Comparison of ENCODE assay signal across 10 cellular contexts in the genomic region with DNA sequence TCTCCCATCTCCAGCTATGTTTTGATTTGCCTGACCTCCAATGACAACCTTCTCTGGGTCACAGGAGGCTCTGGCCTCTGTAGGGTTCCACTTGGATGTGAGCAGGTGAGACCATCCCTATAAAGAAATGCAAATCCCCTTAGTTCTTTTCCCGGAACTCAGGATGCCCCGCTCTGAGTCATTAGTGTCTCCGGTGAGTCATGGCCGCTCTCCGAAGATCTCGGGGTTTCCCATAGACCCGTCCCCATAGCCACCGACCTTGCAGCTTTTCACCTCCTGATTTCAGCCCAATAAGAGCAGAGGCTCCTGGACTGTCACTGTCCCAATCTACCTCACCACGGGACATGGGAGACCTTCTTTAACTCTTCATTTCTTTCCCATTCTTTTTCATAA.
DNase-seq lines count a peak whose midpoint lies in the region; ATAC-seq and TF ChIP-seq lines count a peak whose summit lies in the region.
"Had no signal": no experiment of that assay in that cellular context is flagged by ENCODE, and none has a peak within 500 bp of the region (broad histone marks: within the 10 kb centered on the region; RNA-seq: fewer than 3 reads in every experiment).

No MANE protein-coding gene starts in this region.

- CTCF ChIA-PET in WTC11 (lab: Charles Lee): no interaction called here

- H3K36me3 Mint-ChIP-seq in WTC11 (peaks cover 34% of the 10 kb centered on the region), progenitor cell of endocrine pancreas (ENCODE audit: insufficient read depth) (peaks cover 8% of the 10 kb centered on the region)

- H3K27me3 Mint-ChIP-seq in WTC11 (ENCODE audit: low read depth) (no peaks in the 10 kb centered on the region), progenitor cell of endocrine pancreas (no peaks in the 10 kb centered on the region)

- H3K27ac Mint-ChIP-seq in WTC11 (peak overlapping the region; percentile 5; the same call in 1 of the 2 replicates), progenitor cell of endocrine pancreas (no peak overlapping the region)
- H3K27ac Mint-ChIP-seq: CD4-positive, alpha-beta T cell had no signal

- H3K4me1 Mint-ChIP-seq in WTC11 (peaks cover 21% of the 10 kb centered on the region), progenitor cell of endocrine pancreas (ENCODE audit: low read depth) (peaks cover 4% of the 10 kb centered on the region)

- no peak for TF ChIP-seq CTCF in WTC11 (IDR thresholded peaks at IDR 0.05)
- no peak for TF ChIP-seq CTCF in progenitor cell of endocrine pancreas (IDR thresholded peaks at IDR 0.05; ENCODE audit: unreplicated experiment)

- H3K4me3 Mint-ChIP-seq in WTC11 (no peak overlapping the region), progenitor cell of endocrine pancreas (ENCODE audit: low read depth) (no peak overlapping the region)
- H3K4me3 Mint-ChIP-seq: CD4-positive, alpha-beta T cell had no signal

- H3K9me3 Mint-ChIP-seq in WTC11: no peaks in the 10 kb centered on the region
- H3K9me3 Mint-ChIP-seq in progenitor cell of endocrine pancreas (ENCODE audit: low read depth): no peaks in the 10 kb centered on the region
- H3K9me3 Mint-ChIP-seq: CD4-positive, alpha-beta T cell had no signal

- DNase-seq in Caki2 (ENCODE audit: low read depth) (peak; percentile 37), WTC11 (ENCODE audit: low spot score) (no peak), left lobe of liver (ENCODE audit: low spot score) (no peak), SIG-M5 treated with dmso at 0.1 percent for 504 hours (lab: John Stamatoyannopoulos, UW; ENCODE audit: unreplicated experiment) (no peak), progenitor cell of endocrine pancreas (ENCODE audit: low spot score, unreplicated experiment) (no peak), NCI-H748 treated with DMSO at 0.1 percent for 48 hours (lab: John Stamatoyannopoulos, UW) (no peak)
- DNase-seq: CD4-positive, alpha-beta T cell; central memory CD4-positive, alpha-beta T cell had no signal

- ATAC-seq in GM21786 (IDR thresholded peaks at IDR 0.05; ENCODE audit: unreplicated experiment): peak; percentile 69
- no peak for ATAC-seq in WTC11
- peak; percentile 3 for ATAC-seq in left lobe of liver
- ATAC-seq in GM21737 (IDR thresholded peaks at IDR 0.05; ENCODE audit: unreplicated experiment): no peak

- POLR2A ChIA-PET in WTC11 (lab: Charles Lee): no interaction called here

- in situ Hi-C loops in Caki2 (cut with HindIII; ENCODE audit: low pct_unique_long_range_greater_than_20kb, low sequenced_read_pairs): no loop called here

TF ChIP-seq in WTC11, 78 proteins besides CTCF, POLR2A, EP300 and RAD21 (continues in another document):
- TF ChIP-seq JUN (CRISPR knock-in tag; IDR thresholded peaks at IDR 0.05): no peak
- TF ChIP-seq, protein P1, sequence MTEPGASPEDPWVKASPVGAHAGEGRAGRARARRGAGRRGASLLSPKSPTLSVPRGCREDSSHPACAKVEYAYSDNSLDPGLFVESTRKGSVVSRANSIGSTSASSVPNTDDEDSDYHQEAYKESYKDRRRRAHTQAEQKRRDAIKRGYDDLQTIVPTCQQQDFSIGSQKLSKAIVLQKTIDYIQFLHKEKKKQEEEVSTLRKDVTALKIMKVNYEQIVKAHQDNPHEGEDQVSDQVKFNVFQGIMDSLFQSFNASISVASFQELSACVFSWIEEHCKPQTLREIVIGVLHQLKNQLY (CRISPR knock-in tag; IDR thresholded peaks at IDR 0.05): no peak
- TF ChIP-seq, protein P2, sequence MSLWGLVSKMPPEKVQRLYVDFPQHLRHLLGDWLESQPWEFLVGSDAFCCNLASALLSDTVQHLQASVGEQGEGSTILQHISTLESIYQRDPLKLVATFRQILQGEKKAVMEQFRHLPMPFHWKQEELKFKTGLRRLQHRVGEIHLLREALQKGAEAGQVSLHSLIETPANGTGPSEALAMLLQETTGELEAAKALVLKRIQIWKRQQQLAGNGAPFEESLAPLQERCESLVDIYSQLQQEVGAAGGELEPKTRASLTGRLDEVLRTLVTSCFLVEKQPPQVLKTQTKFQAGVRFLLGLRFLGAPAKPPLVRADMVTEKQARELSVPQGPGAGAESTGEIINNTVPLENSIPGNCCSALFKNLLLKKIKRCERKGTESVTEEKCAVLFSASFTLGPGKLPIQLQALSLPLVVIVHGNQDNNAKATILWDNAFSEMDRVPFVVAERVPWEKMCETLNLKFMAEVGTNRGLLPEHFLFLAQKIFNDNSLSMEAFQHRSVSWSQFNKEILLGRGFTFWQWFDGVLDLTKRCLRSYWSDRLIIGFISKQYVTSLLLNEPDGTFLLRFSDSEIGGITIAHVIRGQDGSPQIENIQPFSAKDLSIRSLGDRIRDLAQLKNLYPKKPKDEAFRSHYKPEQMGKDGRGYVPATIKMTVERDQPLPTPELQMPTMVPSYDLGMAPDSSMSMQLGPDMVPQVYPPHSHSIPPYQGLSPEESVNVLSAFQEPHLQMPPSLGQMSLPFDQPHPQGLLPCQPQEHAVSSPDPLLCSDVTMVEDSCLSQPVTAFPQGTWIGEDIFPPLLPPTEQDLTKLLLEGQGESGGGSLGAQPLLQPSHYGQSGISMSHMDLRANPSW (CRISPR knock-in tag; conservative IDR thresholded peaks at IDR 0.05; ENCODE audit: low read depth): no peak
- TF ChIP-seq ZNF396 (CRISPR knock-in tag; IDR thresholded peaks at IDR 0.05; ENCODE audit: borderline replicate concordance): no peak
- TF ChIP-seq ZNF138 (CRISPR knock-in tag; conservative IDR thresholded peaks at IDR 0.05): no peak
- TF ChIP-seq, protein P3, sequence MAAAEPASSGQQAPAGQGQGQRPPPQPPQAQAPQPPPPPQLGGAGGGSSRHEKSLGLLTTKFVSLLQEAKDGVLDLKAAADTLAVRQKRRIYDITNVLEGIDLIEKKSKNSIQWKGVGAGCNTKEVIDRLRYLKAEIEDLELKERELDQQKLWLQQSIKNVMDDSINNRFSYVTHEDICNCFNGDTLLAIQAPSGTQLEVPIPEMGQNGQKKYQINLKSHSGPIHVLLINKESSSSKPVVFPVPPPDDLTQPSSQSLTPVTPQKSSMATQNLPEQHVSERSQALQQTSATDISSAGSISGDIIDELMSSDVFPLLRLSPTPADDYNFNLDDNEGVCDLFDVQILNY (CRISPR knock-in tag; IDR thresholded peaks at IDR 0.05): no peak
- TF ChIP-seq, protein P4, sequence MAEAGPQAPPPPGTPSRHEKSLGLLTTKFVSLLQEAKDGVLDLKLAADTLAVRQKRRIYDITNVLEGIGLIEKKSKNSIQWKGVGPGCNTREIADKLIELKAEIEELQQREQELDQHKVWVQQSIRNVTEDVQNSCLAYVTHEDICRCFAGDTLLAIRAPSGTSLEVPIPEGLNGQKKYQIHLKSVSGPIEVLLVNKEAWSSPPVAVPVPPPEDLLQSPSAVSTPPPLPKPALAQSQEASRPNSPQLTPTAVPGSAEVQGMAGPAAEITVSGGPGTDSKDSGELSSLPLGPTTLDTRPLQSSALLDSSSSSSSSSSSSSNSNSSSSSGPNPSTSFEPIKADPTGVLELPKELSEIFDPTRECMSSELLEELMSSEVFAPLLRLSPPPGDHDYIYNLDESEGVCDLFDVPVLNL (CRISPR knock-in tag; IDR thresholded peaks at IDR 0.05; ENCODE audit: borderline replicate concordance, low read depth): no peak
- no peak for TF ChIP-seq GTF2I (CRISPR knock-in tag; conservative IDR thresholded peaks at IDR 0.05)
- no peak for TF ChIP-seq MYBL2 (CRISPR knock-in tag; IDR thresholded peaks at IDR 0.05)
- TF ChIP-seq FOXJ3 (CRISPR knock-in tag; IDR thresholded peaks at IDR 0.05; ENCODE audit: borderline replicate concordance): no peak
- TF ChIP-seq OVOL2 (CRISPR knock-in tag; IDR thresholded peaks at IDR 0.05; ENCODE audit: borderline replicate concordance): no peak
- TF ChIP-seq ZBTB21 (CRISPR knock-in tag; IDR thresholded peaks at IDR 0.05; ENCODE audit: borderline replicate concordance): no peak
- TF ChIP-seq, protein P5, sequence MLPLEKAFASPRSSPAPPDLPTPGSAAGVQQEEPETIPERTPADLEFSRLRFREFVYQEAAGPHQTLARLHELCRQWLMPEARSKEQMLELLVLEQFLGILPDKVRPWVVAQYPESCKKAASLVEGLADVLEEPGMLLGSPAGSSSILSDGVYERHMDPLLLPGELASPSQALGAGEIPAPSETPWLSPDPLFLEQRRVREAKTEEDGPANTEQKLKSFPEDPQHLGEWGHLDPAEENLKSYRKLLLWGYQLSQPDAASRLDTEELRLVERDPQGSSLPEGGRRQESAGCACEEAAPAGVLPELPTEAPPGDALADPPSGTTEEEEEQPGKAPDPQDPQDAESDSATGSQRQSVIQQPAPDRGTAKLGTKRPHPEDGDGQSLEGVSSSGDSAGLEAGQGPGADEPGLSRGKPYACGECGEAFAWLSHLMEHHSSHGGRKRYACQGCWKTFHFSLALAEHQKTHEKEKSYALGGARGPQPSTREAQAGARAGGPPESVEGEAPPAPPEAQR (CRISPR knock-in tag; IDR thresholded peaks at IDR 0.05): no peak
- TF ChIP-seq, protein P6, sequence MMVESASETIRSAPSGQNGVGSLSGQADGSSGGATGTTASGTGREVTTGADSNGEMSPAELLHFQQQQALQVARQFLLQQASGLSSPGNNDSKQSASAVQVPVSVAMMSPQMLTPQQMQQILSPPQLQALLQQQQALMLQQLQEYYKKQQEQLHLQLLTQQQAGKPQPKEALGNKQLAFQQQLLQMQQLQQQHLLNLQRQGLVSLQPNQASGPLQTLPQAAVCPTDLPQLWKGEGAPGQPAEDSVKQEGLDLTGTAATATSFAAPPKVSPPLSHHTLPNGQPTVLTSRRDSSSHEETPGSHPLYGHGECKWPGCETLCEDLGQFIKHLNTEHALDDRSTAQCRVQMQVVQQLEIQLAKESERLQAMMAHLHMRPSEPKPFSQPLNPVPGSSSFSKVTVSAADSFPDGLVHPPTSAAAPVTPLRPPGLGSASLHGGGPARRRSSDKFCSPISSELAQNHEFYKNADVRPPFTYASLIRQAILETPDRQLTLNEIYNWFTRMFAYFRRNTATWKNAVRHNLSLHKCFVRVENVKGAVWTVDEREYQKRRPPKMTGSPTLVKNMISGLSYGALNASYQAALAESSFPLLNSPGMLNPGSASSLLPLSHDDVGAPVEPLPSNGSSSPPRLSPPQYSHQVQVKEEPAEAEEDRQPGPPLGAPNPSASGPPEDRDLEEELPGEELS (CRISPR knock-in tag; IDR thresholded peaks at IDR 0.05): no peak
- no peak for TF ChIP-seq SOX15 (CRISPR knock-in tag; IDR thresholded peaks at IDR 0.05)
- TF ChIP-seq CREM (CRISPR knock-in tag; IDR thresholded peaks at IDR 0.05): no peak

Comparison
In these comparisons a context has a peak if more than half of its experiments do, and no peak if none do; other contexts are left out.
1. ATAC-seq: peak in GM21786 (single experiment) and left lobe of liver (single experiment); none in WTC11 (single experiment) and GM21737 (single experiment).